Comparison of ENCODE assay signal across 12 cellular contexts in the genomic region with DNA sequence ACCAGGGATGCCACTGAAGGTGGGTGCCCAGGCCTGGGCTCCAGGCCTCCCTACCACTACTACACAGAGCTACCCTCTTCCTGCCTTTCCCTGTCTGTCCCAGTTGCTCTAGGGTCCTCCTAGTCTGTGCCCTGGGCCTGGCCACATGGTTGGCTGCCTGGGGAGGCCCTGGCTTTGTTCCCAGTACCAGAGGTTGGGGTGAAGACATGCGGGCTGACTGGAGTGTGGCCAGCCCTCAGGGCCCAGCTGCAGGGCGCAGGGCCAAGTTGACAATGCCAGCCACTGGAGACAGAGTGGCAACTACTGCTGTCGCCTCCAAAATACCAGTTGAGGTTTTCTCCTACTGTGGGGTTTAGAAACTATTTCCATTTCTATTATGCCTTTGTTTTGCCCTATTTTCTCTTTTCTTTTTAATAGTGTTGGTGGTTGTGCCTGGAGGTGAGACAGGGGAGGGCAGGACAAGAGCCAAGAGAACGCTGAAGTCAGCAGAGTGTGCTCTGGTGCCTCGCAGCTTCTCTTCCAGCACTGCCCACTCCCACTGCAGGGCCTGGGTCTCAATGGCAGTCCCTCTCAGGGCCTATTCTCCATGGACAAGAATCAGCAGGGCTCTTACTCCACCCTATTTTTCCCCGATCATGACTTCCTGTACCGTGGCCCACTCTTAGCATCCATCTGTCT. TPM values are rescaled to one million over a fixed set of nuclear protein-coding genes. Genes with fewer than 3 reads are reported as not detected.
DNase-seq lines count a peak whose midpoint lies in the region; ATAC-seq and TF ChIP-seq lines count a peak whose summit lies in the region.
"Had no signal": no experiment of that assay in that cellular context is flagged by ENCODE, and none has a peak within 500 bp of the region (broad histone marks: within the 10 kb centered on the region; RNA-seq: fewer than 3 reads in every experiment).

No MANE protein-coding gene starts in this region.

- no peak for TF ChIP-seq CTCF in DND-41 (IDR thresholded peaks at IDR 0.05; ENCODE audit: borderline replicate concordance, extremely low read depth, low read length, poor library complexity, severe bottlenecking)

- H3K4me1 ChIP-seq in DND-41 (ENCODE audit: insufficient read depth, low read length), result peaks cover 15% of the 10 kb centered on the region

- no peaks in the 10 kb centered on the region for H3K36me3 Mint-ChIP-seq in activated CD8-positive, alpha-beta memory T cell treated with anti-CD3 and anti-CD28 coated beads, Interleukin-2, amount 10 ng/mL, durations not matched to agents 7 days and 5 days
- H3K36me3 Mint-ChIP-seq in T-helper 2 cell treated with Interferon-gamma antibody and Interleukin-4, amounts not matched to agents 5 μg/mL and 100 μg/mL, for 36 hours (ENCODE audit: low read depth), result no peaks in the 10 kb centered on the region
- H3K36me3 Mint-ChIP-seq: activated CD4-positive, alpha-beta memory T cell treated with anti-CD3 and anti-CD28 coated beads for 36 hours had no signal

- no peaks in the 10 kb centered on the region for H3K4me1 Mint-ChIP-seq in activated CD8-positive, alpha-beta memory T cell treated with anti-CD3 and anti-CD28 coated beads, Interleukin-2, amount 10 ng/mL, durations not matched to agents 7 days and 5 days
- no peaks in the 10 kb centered on the region for H3K4me1 Mint-ChIP-seq in T-helper 2 cell treated with Interferon-gamma antibody and Interleukin-4, amounts not matched to agents 5 μg/mL and 100 μg/mL, for 36 hours (ENCODE audit: low read depth)
- H3K4me1 Mint-ChIP-seq: activated naive CD4-positive, alpha-beta T cell treated with anti-CD3 and anti-CD28 coated beads, Interleukin-2, amount 50 U/mL, for 24 hours had no signal

- H3K27me3 ChIP-seq in DND-41 (ENCODE audit: insufficient read depth, low read length, poor library complexity), result no peaks in the 10 kb centered on the region

- DNase-seq in DND-41 (peak; percentile 41), NCI-H2196 treated with DMSO at 0.1 percent for 48 hours (lab: John Stamatoyannopoulos, UW; ENCODE audit: unreplicated experiment) (peak; percentile 59), dermis blood vessel endothelial cell (peak; percentile 4), posterior cingulate gyrus (peak; percentile 63 to 98 (median 82))
- DNase-seq in activated CD8-positive, alpha-beta memory T cell treated with anti-CD3 and anti-CD28 coated beads, Interleukin-2, amount 10 ng/mL, durations not matched to agents 7 days and 5 days, result no peak
- DNase-seq in T-helper 2 cell treated with Interferon-gamma antibody and Interleukin-4, amounts not matched to agents 5 μg/mL and 100 μg/mL, for 36 hours (ENCODE audit: low spot score), result no peak
- DNase-seq: activated CD4-positive, alpha-beta memory T cell treated with anti-CD3 and anti-CD28 coated beads for 36 hours; T-helper 1 cell had no signal

- 0 out of 2 replicates have a peak overlapping the region, but pooled peaks have one; percentile 16 for H2AFZ ChIP-seq in DND-41 (ENCODE audit: low read depth, low read length)

- H3K9me3 ChIP-seq in DND-41 (ENCODE audit: insufficient read depth, low read length, severe bottlenecking), result no peaks in the 10 kb centered on the region

- H3K4me3 Mint-ChIP-seq in activated CD8-positive, alpha-beta memory T cell treated with anti-CD3 and anti-CD28 coated beads, Interleukin-2, amount 10 ng/mL, durations not matched to agents 7 days and 5 days, result no peak overlapping the region
- no peak overlapping the region for H3K4me3 Mint-ChIP-seq in T-helper 2 cell treated with Interferon-gamma antibody and Interleukin-4, amounts not matched to agents 5 μg/mL and 100 μg/mL, for 36 hours
- H3K4me3 Mint-ChIP-seq: activated CD4-positive, alpha-beta memory T cell treated with anti-CD3 and anti-CD28 coated beads for 36 hours; activated naive CD4-positive, alpha-beta T cell treated with anti-CD3 and anti-CD28 coated beads, Interleukin-2, amount 50 U/mL, for 24 hours; natural killer cell treated with Interleukin-12 subunit alpha and Interleukin-12 subunit beta and Interleukin-15 and Interleukin-18, amount 100 ng/mL, for 72 hours had no signal

- ATAC-seq in DND-41 (ENCODE audit: insufficient read depth, low read depth) (peak; percentile 72), HG03354 (IDR thresholded peaks at IDR 0.05; ENCODE audit: poor library complexity, severe bottlenecking, unreplicated experiment) (no peak), GM18511 (IDR thresholded peaks at IDR 0.05; ENCODE audit: unreplicated experiment) (no peak)
- ATAC-seq in activated CD8-positive, alpha-beta memory T cell treated with anti-CD3 and anti-CD28 coated beads, Interleukin-2, amount 10 ng/mL, durations not matched to agents 7 days and 5 days, result no peak
- ATAC-seq: natural killer cell treated with Interleukin-12 subunit alpha and Interleukin-12 subunit beta and Interleukin-15 and Interleukin-18, amount 100 ng/mL, for 72 hours had no signal

- H3K27ac ChIP-seq in DND-41 (ENCODE audit: low read length), result peak overlapping the region; percentile 72

- no peaks in the 10 kb centered on the region for H3K27me3 Mint-ChIP-seq in activated CD8-positive, alpha-beta memory T cell treated with anti-CD3 and anti-CD28 coated beads, Interleukin-2, amount 10 ng/mL, durations not matched to agents 7 days and 5 days
- peaks cover 11% of the 10 kb centered on the region for H3K27me3 Mint-ChIP-seq in T-helper 2 cell treated with Interferon-gamma antibody and Interleukin-4, amounts not matched to agents 5 μg/mL and 100 μg/mL, for 36 hours (ENCODE audit: low read depth)
- H3K27me3 Mint-ChIP-seq: activated CD4-positive, alpha-beta memory T cell treated with anti-CD3 and anti-CD28 coated beads for 36 hours; activated naive CD4-positive, alpha-beta T cell treated with anti-CD3 and anti-CD28 coated beads, Interleukin-2, amount 50 U/mL, for 24 hours had no signal

- H3K9me3 Mint-ChIP-seq in activated CD8-positive, alpha-beta memory T cell treated with anti-CD3 and anti-CD28 coated beads, Interleukin-2, amount 10 ng/mL, durations not matched to agents 7 days and 5 days (ENCODE audit: low read depth), result no peaks in the 10 kb centered on the region
- H3K9me3 Mint-ChIP-seq in T-helper 2 cell treated with Interferon-gamma antibody and Interleukin-4, amounts not matched to agents 5 μg/mL and 100 μg/mL, for 36 hours, result peaks cover 4% of the 10 kb centered on the region
- H3K9me3 Mint-ChIP-seq: activated CD4-positive, alpha-beta memory T cell treated with anti-CD3 and anti-CD28 coated beads for 36 hours; natural killer cell treated with Interleukin-12 subunit alpha and Interleukin-12 subunit beta and Interleukin-15 and Interleukin-18, amount 100 ng/mL, for 72 hours had no signal

- no peak overlapping the region for H3K27ac Mint-ChIP-seq in activated CD8-positive, alpha-beta memory T cell treated with anti-CD3 and anti-CD28 coated beads, Interleukin-2, amount 10 ng/mL, durations not matched to agents 7 days and 5 days
- H3K27ac Mint-ChIP-seq in T-helper 2 cell treated with Interferon-gamma antibody and Interleukin-4, amounts not matched to agents 5 μg/mL and 100 μg/mL, for 36 hours, result no peak overlapping the region
- H3K27ac Mint-ChIP-seq: activated CD4-positive, alpha-beta memory T cell treated with anti-CD3 and anti-CD28 coated beads for 36 hours; activated naive CD4-positive, alpha-beta T cell treated with anti-CD3 and anti-CD28 coated beads, Interleukin-2, amount 50 U/mL, for 24 hours; natural killer cell treated with Interleukin-12 subunit alpha and Interleukin-12 subunit beta and Interleukin-15 and Interleukin-18, amount 100 ng/mL, for 72 hours had no signal

- H3K4me3 ChIP-seq in DND-41 (ENCODE audit: low read depth in 1 of 2, low read length in 2 of 2), result no peak overlapping the region

- no peaks in the 10 kb centered on the region for H3K36me3 ChIP-seq in DND-41 (ENCODE audit: insufficient read depth, low read length)

- intact Hi-C loops in posterior cingulate gyrus (cut with DNase I), result no loop called here

- H3K4me2 ChIP-seq in DND-41 (ENCODE audit: insufficient read depth, low read length), result no peak overlapping the region

- H3K79me2 ChIP-seq in DND-41 (ENCODE audit: insufficient read depth, low read length), result no peaks in the 10 kb centered on the region

- CTCF ChIA-PET in activated CD8-positive, alpha-beta memory T cell treated with anti-CD3 and anti-CD28 coated beads, Interleukin-2, amount 10 ng/mL, durations not matched to agents 7 days and 5 days (lab: Charles Lee), result no interaction called here

- H4K20me1 ChIP-seq in DND-41 (ENCODE audit: insufficient read depth, low read length), result no peaks in the 10 kb centered on the region

- no peak overlapping the region; the same call in 1 of the 2 replicates for H3K9ac ChIP-seq in DND-41 (ENCODE audit: low read depth, low read length)

RNA-seq across cellular contexts. Expression of a gene that starts 32.2 kb away (rescaled TPM):
- not detected in 2 replicates for total RNA-seq in dermis blood vessel endothelial cell
- 1 to 10 TPM; 1.0 to 1.2 TPM for total RNA-seq in activated CD8-positive, alpha-beta memory T cell treated with anti-CD3 and anti-CD28 coated beads, Interleukin-2, amount 10 ng/mL, durations not matched to agents 7 days and 5 days

RNA-seq across cellular contexts. Expression of a gene that starts 51.8 kb away (rescaled TPM):
- total RNA-seq in dermis blood vessel endothelial cell, result 58.9 and 124 TPM in 2 replicates
- under 1 TPM; 0.14 to 0.15 TPM for total RNA-seq in activated CD8-positive, alpha-beta memory T cell treated with anti-CD3 and anti-CD28 coated beads, Interleukin-2, amount 10 ng/mL, durations not matched to agents 7 days and 5 days

Comparison
In these comparisons a context has a peak if more than half of its experiments do, and no peak if none do; other contexts are left out.
1. DNase-seq: peak in DND-41 (single experiment), NCI-H2196 treated with DMSO at 0.1 percent for 48 hours (single experiment), dermis blood vessel endothelial cell (single experiment) and posterior cingulate gyrus (10 of 10); none in activated CD8-positive, alpha-beta memory T cell treated with anti-CD3 and anti-CD28 coated beads, Interleukin-2, amount 10 ng/mL, durations not matched to agents 7 days and 5 days (single experiment) and T-helper 2 cell treated with Interferon-gamma antibody and Interleukin-4, amounts not matched to agents 5 μg/mL and 100 μg/mL, for 36 hours (single experiment).
2. RNA of a gene that starts 51.8 kb away (total RNA-seq): 58.9 to 124 TPM in dermis blood vessel endothelial cell; 0.14 to 0.15 TPM in activated CD8-positive, alpha-beta memory T cell treated with anti-CD3 and anti-CD28 coated beads, Interleukin-2, amount 10 ng/mL, durations not matched to agents 7 days and 5 days; every median in the first group is over 10 times any median in the second.